8 cellular contexts compared by ENCODE assay signal in genomic region chr13:40664100-40665060, GRCh38. TPM values are rescaled to one million over a fixed set of nuclear protein-coding genes. Genes with fewer than 3 reads are reported as not detected.
A peak's percentile ranks its signal among the peaks of the same experiment; 100 is the strongest.
DNase-seq lines count a peak whose midpoint lies in the region; ATAC-seq and TF ChIP-seq lines count a peak whose summit lies in the region.

No MANE protein-coding gene starts in this region.

- intact Hi-C loops in dorsolateral prefrontal cortex (cut with DNase I), result loop anchor here (5.0 to 10.0 kb wide), 6 partner anchors 80 to 887 kb away; no protein-coding TSS in a partner anchor

- peaks cover under 1% of the 10 kb centered on the region for H3K36me3 Mint-ChIP-seq in IgD-negative memory B cell

- peaks cover 40 to 52% (median 48%) of the 10 kb centered on the region in 3 donors for H3K4me1 Mint-ChIP-seq in IgD-negative memory B cell

- ATAC-seq in GM19395 (IDR thresholded peaks at IDR 0.05; ENCODE audit: unreplicated experiment), result peak; percentile 30

- DNase-seq in AG08396 (ENCODE audit: low spot score) (peak; percentile 54), dorsolateral prefrontal cortex (peak; percentile 24 to 65 (median 50)), lung microvascular endothelial cell (ENCODE audit: low read depth in 2 of 2) (peak; percentile 81 to 84), NCI-H2171 (lab: John Stamatoyannopoulos, UW) (no peak)
- DNase-seq in activated CD4-positive, alpha-beta T cell treated with anti-CD3 and anti-CD28 coated beads, Interleukin-2, amount 50 U/mL, for 4 hours, result peak; percentile 57 to 59
- DNase-seq in stimulated activated CD4-positive, alpha-beta T cell treated with anti-CD3 and anti-CD28 coated beads, TNF-alpha, amount 100 ng/mL, for 4 hours (ENCODE audit: low read depth in 3 of 3), result peak; percentile 45 to 55 (median 50)

- H3K27ac ChIP-seq in dorsolateral prefrontal cortex, result peak overlapping the region in 58 of 59 donors; percentile 48 to 99 (median 91)

- no peaks in the 10 kb centered on the region for H3K27me3 Mint-ChIP-seq in IgD-negative memory B cell

- H3K9me3 Mint-ChIP-seq in IgD-negative memory B cell, result no peaks in the 10 kb centered on the region

- H3K27me3 ChIP-seq in dorsolateral prefrontal cortex, result peaks cover 0 to 28% (median 0%) of the 10 kb centered on the region in 45 donors

- peak in 5 of 56 donors; percentile 5 to 28 (median 8) for TF ChIP-seq CTCF in dorsolateral prefrontal cortex (IDR thresholded peaks at IDR 0.05 in 54 of 56, conservative IDR thresholded peaks at IDR 0.05 in 2 of 56; ENCODE audit: low read depth in 1 of 56, partially characterized antibody in 56 of 56)

- peak overlapping the region; percentile 95 to 99 (median 97) for H3K27ac Mint-ChIP-seq in IgD-negative memory B cell

- peak overlapping the region; percentile 92 to 99 (median 98) for H3K4me3 Mint-ChIP-seq in IgD-negative memory B cell

- H3K4me3 ChIP-seq in dorsolateral prefrontal cortex, result peak overlapping the region; percentile 44 to 92 (median 83)

RNA-seq across cellular contexts. Expression of gene FOXO1, which starts 2.1 kb away (rescaled TPM):
- polyA plus RNA-seq in IgD-negative memory B cell, result 16.5 TPM
- 10 to 100 TPM in 118 of 120 experiments, 1 to 10 TPM in 2; 9.8 to 31.6 (median 16.3) TPM for total RNA-seq in dorsolateral prefrontal cortex
- total RNA-seq in lung microvascular endothelial cell, result 16.8 and 21.6 TPM in 2 replicates
